ENCODE assay signal across 16 cellular contexts in the genomic region with DNA sequence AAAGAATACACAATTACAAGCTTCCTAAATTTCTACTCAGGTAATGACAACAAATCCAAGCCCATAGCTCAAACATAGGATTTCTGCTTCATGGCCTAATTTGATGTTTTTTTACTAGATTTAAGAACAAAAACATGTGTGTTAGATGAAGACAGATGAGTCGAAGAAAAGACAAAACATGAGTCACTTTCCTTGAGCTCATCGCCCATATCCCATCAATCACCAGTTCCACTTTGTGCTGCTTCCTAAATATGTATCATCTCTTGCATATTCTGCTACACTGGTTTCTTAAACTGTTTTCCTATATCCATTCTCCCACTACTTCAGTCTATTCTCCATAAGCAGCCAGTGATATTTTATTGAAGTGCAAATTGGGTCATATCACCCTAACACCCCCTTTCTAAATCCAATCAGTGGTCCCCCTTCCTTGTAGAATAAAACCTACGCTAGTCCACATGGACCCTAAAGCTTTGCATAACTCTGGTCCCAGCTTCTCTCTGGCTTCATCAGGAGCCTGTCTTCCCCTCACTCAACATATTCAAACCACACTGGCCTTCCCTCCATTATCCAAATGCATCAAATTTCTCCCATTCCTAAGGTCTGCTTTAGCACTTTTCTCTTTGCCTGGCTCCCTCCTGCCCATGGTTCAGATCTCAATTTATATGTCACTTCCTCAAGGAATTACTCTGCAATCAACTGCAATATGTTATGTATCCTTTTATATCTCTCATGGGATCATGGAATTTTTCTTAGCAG.
A peak's percentile ranks its signal among the peaks of the same experiment; 100 is the strongest.
DNase-seq lines count a peak whose midpoint lies in the region; ATAC-seq and TF ChIP-seq lines count a peak whose summit lies in the region.
"Had no signal": no experiment of that assay in that cellular context is flagged by ENCODE, and none has a peak within 500 bp of the region (broad histone marks: within the 10 kb centered on the region; RNA-seq: fewer than 3 reads in every experiment).

No MANE protein-coding gene starts in this region.

- CTCF ChIA-PET in WTC11 (lab: Charles Lee) = no interaction called here

- no peaks in the 10 kb centered on the region for H3K27me3 Mint-ChIP-seq in WTC11 (ENCODE audit: low read depth)
- peaks cover 4% of the 10 kb centered on the region for H3K27me3 Mint-ChIP-seq in glutamatergic neuron (ENCODE audit: unreplicated experiment)

- H3K4me3 Mint-ChIP-seq in WTC11 (no peak overlapping the region), glutamatergic neuron (ENCODE audit: unreplicated experiment) (no peak overlapping the region)
- H3K4me3 Mint-ChIP-seq: CD8-positive, alpha-beta T cell had no signal

- DNase-seq in GM04504 (ENCODE audit: low read depth) = peak; percentile 24
- no peak for DNase-seq in WTC11 (ENCODE audit: low spot score)
- no peak for DNase-seq in glutamatergic neuron
- DNase-seq in putamen (ENCODE audit: low spot score) = peak; percentile 19
- DNase-seq in NOMO-1 treated with dmso at 0.1 percent for 144 hours (lab: John Stamatoyannopoulos, UW; ENCODE audit: unreplicated experiment) = no peak
- no peak for DNase-seq in DMS153 (lab: John Stamatoyannopoulos, UW)
- DNase-seq in NCI-H146 treated with DMSO at 0.1 percent for 48 hours (lab: John Stamatoyannopoulos, UW; ENCODE audit: unreplicated experiment) = no peak
- DNase-seq: ACHN; CD8-positive, alpha-beta T cell; Karpas-422; NCI-H1105 treated with DMSO at 0.1 percent for 48 hours; NCI-H187 treated with DMSO at 0.1 percent for 48 hours; NCI-H2171; NCI-H774; Right ventricle myocardium superior had no signal

- H3K36me3 Mint-ChIP-seq in WTC11 (no peaks in the 10 kb centered on the region), glutamatergic neuron (ENCODE audit: unreplicated experiment) (no peaks in the 10 kb centered on the region)
- H3K36me3 Mint-ChIP-seq: CD8-positive, alpha-beta T cell had no signal

- peak; percentile 65 for ATAC-seq in WTC11
- ATAC-seq: CD8-positive, alpha-beta T cell; SK-N-SH treated with all-trans-retinoic acid at 6 μM for 48 hours had no signal

- POLR2A ChIA-PET in WTC11 (lab: Charles Lee) = no interaction called here

- H3K27ac Mint-ChIP-seq in WTC11 (peak overlapping the region; percentile 36; the same call in 1 of the 2 replicates), glutamatergic neuron (ENCODE audit: unreplicated experiment) (peak overlapping the region; percentile 1)
- H3K27ac Mint-ChIP-seq: CD8-positive, alpha-beta T cell had no signal

- no peak for TF ChIP-seq CTCF in WTC11 (IDR thresholded peaks at IDR 0.05)
- no peak for TF ChIP-seq CTCF in glutamatergic neuron (IDR thresholded peaks at IDR 0.05; ENCODE audit: partially characterized antibody, unreplicated experiment)

- peaks cover 9% of the 10 kb centered on the region for H3K4me1 Mint-ChIP-seq in WTC11
- H3K4me1 Mint-ChIP-seq in glutamatergic neuron (ENCODE audit: low read depth, unreplicated experiment) = peaks cover 17% of the 10 kb centered on the region

- no peaks in the 10 kb centered on the region for H3K9me3 Mint-ChIP-seq in WTC11
- peaks cover 4% of the 10 kb centered on the region for H3K9me3 Mint-ChIP-seq in glutamatergic neuron (ENCODE audit: unreplicated experiment)
- H3K9me3 Mint-ChIP-seq: CD8-positive, alpha-beta T cell had no signal

TF ChIP-seq in WTC11, 78 proteins besides CTCF, POLR2A, EP300 and RAD21:
- TF ChIP-seq SOX15 (CRISPR knock-in tag; IDR thresholded peaks at IDR 0.05) (no peak), CBFB (CRISPR knock-in tag; IDR thresholded peaks at IDR 0.05; ENCODE audit: low read depth) (no peak), IRF2 (CRISPR knock-in tag; IDR thresholded peaks at IDR 0.05; ENCODE audit: borderline replicate concordance, low read depth) (no peak), FOXK1 (CRISPR knock-in tag; IDR thresholded peaks at IDR 0.05) (no peak), MXD4 (CRISPR knock-in tag; IDR thresholded peaks at IDR 0.05; ENCODE audit: borderline replicate concordance) (no peak), ZNF416 (CRISPR knock-in tag; IDR thresholded peaks at IDR 0.05) (no peak), NR1H2 (CRISPR knock-in tag; IDR thresholded peaks at IDR 0.05) (no peak), HMGA2 (CRISPR knock-in tag; IDR thresholded peaks at IDR 0.05) (no peak), ZNF423 (CRISPR knock-in tag; IDR thresholded peaks at IDR 0.05) (no peak), RELA (CRISPR knock-in tag; IDR thresholded peaks at IDR 0.05; ENCODE audit: borderline replicate concordance) (no peak), ETV6 (CRISPR knock-in tag; IDR thresholded peaks at IDR 0.05) (no peak), CREB1 (CRISPR knock-in tag; IDR thresholded peaks at IDR 0.05) (no peak), TEAD4 (CRISPR knock-in tag; IDR thresholded peaks at IDR 0.05) (no peak), ESRRA (CRISPR knock-in tag; IDR thresholded peaks at IDR 0.05; ENCODE audit: borderline replicate concordance) (no peak)
- TF ChIP-seq, protein P1, sequence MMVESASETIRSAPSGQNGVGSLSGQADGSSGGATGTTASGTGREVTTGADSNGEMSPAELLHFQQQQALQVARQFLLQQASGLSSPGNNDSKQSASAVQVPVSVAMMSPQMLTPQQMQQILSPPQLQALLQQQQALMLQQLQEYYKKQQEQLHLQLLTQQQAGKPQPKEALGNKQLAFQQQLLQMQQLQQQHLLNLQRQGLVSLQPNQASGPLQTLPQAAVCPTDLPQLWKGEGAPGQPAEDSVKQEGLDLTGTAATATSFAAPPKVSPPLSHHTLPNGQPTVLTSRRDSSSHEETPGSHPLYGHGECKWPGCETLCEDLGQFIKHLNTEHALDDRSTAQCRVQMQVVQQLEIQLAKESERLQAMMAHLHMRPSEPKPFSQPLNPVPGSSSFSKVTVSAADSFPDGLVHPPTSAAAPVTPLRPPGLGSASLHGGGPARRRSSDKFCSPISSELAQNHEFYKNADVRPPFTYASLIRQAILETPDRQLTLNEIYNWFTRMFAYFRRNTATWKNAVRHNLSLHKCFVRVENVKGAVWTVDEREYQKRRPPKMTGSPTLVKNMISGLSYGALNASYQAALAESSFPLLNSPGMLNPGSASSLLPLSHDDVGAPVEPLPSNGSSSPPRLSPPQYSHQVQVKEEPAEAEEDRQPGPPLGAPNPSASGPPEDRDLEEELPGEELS (CRISPR knock-in tag; IDR thresholded peaks at IDR 0.05) = no peak
- TF ChIP-seq, protein P2, sequence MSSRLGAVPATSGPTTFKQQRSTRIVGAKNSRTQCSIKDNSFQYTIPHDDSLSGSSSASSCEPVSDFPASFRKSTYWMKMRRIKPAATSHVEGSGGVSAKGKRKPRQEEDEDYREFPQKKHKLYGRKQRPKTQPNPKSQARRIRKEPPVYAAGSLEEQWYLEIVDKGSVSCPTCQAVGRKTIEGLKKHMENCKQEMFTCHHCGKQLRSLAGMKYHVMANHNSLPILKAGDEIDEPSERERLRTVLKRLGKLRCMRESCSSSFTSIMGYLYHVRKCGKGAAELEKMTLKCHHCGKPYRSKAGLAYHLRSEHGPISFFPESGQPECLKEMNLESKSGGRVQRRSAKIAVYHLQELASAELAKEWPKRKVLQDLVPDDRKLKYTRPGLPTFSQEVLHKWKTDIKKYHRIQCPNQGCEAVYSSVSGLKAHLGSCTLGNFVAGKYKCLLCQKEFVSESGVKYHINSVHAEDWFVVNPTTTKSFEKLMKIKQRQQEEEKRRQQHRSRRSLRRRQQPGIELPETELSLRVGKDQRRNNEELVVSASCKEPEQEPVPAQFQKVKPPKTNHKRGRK (CRISPR knock-in tag; IDR thresholded peaks at IDR 0.05; ENCODE audit: borderline replicate concordance) = no peak
TF ChIP-seq in WTC11: peak in this region for 0.

Comparison
In these comparisons a context has a peak if more than half of its experiments do, and no peak if none do; other contexts are left out.
1. DNase-seq: peak in GM04504 (single experiment) and putamen (single experiment); none in WTC11 (single experiment), glutamatergic neuron (single experiment), NOMO-1 treated with dmso at 0.1 percent for 144 hours (single experiment), DMS153 (single experiment) and NCI-H146 treated with DMSO at 0.1 percent for 48 hours (single experiment).